Comparison of ENCODE assay signal across 8 cellular contexts in genomic region chr11:88175707-88176066, GRCh38. TPM values are rescaled to one million over a fixed set of nuclear protein-coding genes. Genes with fewer than 3 reads are reported as not detected.
DNase-seq lines count a peak whose midpoint lies in the region; ATAC-seq, FAIRE-seq and TF ChIP-seq lines count a peak whose summit lies in the region.

No MANE protein-coding gene starts in this region.

- no peak for FAIRE-seq in RCC 7860 (lab: Jason Lieb, UNC)

- H3K9me3 ChIP-seq in heart right ventricle = no peaks in the 10 kb centered on the region
- no peaks in the 10 kb centered on the region for H3K9me3 ChIP-seq in testis

- intact Hi-C loops in heart right ventricle (cut with DNase I) (loop anchor here in 1 of 10 donors (5.0 kb wide), 1 partner anchor 808 kb away; no protein-coding TSS in a partner anchor), testis (cut with DNase I; ENCODE audit: low total_unique reads) (no loop called here)

- POLR2A ChIA-PET in activated CD4-positive, alpha-beta T cell treated with anti-CD3 and anti-CD28 coated beads, Interleukin-2, amount 10 ng/mL, durations not matched to agents 7 days and 5 days (lab: Charles Lee) = no interaction called here

- peak in 3 of 8 donors; percentile 31 to 35 (median 32) for ATAC-seq in heart right ventricle
- ATAC-seq in HG03039 (IDR thresholded peaks at IDR 0.05; ENCODE audit: unreplicated experiment) = no peak

- H3K4me1 ChIP-seq in heart right ventricle (peaks cover 0 to 20% (median 9%) of the 10 kb centered on the region in 9 donors), testis (no peaks in the 10 kb centered on the region)

- CTCF ChIA-PET in activated CD4-positive, alpha-beta T cell treated with anti-CD3 and anti-CD28 coated beads, Interleukin-2, amount 10 ng/mL, durations not matched to agents 7 days and 5 days (lab: Charles Lee) = interaction anchor here (0.6 to 2.8 kb wide), 3 partner anchors 9 to 125 kb away, joined by 3 to 11 read pairs (median 3); no protein-coding TSS in a partner anchor

- H3K36me3 ChIP-seq in heart right ventricle = no peaks in the 10 kb centered on the region
- no peaks in the 10 kb centered on the region for H3K36me3 ChIP-seq in testis (ENCODE audit: low read depth, missing control alignments)

- TF ChIP-seq POLR2A in testis (IDR thresholded peaks at IDR 0.05) = no peak

- H3K27me3 ChIP-seq in heart right ventricle = peaks cover 0 to 10% (median 0%) of the 10 kb centered on the region in 7 donors
- no peaks in the 10 kb centered on the region for H3K27me3 ChIP-seq in testis

- H3K4me3 Mint-ChIP-seq in activated CD4-positive, alpha-beta T cell treated with anti-CD3 and anti-CD28 coated beads, Interleukin-2, amount 10 ng/mL, durations not matched to agents 7 days and 5 days = no peak overlapping the region

- no peaks in the 10 kb centered on the region for H3K9me3 Mint-ChIP-seq in activated CD4-positive, alpha-beta T cell treated with anti-CD3 and anti-CD28 coated beads, Interleukin-2, amount 10 ng/mL, durations not matched to agents 7 days and 5 days

- H3K4me3 ChIP-seq in heart right ventricle = peak overlapping the region in 6 of 10 donors; percentile 51 to 56 (median 54)
- peak overlapping the region; percentile 49 to 63 for H3K4me3 ChIP-seq in testis

- no peaks in the 10 kb centered on the region for H3K27me3 Mint-ChIP-seq in activated CD4-positive, alpha-beta T cell treated with anti-CD3 and anti-CD28 coated beads, Interleukin-2, amount 10 ng/mL, durations not matched to agents 7 days and 5 days

- peak overlapping the region; percentile 67 for H3K27ac Mint-ChIP-seq in activated CD4-positive, alpha-beta T cell treated with anti-CD3 and anti-CD28 coated beads, Interleukin-2, amount 10 ng/mL, durations not matched to agents 7 days and 5 days

- peaks cover 49% of the 10 kb centered on the region for H3K4me1 Mint-ChIP-seq in activated CD4-positive, alpha-beta T cell treated with anti-CD3 and anti-CD28 coated beads, Interleukin-2, amount 10 ng/mL, durations not matched to agents 7 days and 5 days

- 30 to 36% methylated on average over 7 of the region's 7 CpGs for WGBS in heart right ventricle, 2 donors
- WGBS in testis, 2 donors = 14 to 20% methylated on average over 7 of the region's 7 CpGs

- no peak for TF ChIP-seq CTCF in heart right ventricle (IDR thresholded peaks at IDR 0.05)
- TF ChIP-seq CTCF in testis (IDR thresholded peaks at IDR 0.05) = no peak

- no peak overlapping the region for H3K27ac ChIP-seq in heart right ventricle
- H3K27ac ChIP-seq in testis = peak overlapping the region in 1 of 2 donors; percentile 17

- DNase-seq in activated CD4-positive, alpha-beta T cell treated with anti-CD3 and anti-CD28 coated beads, Interleukin-2, amount 10 ng/mL, durations not matched to agents 7 days and 5 days = no peak
- DNase-seq in activated CD4-positive, alpha-beta T cell treated with anti-CD3 and anti-CD28 coated beads for 1 hour = no peak
- DNase-seq in RPMI7951 (ENCODE audit: low read depth) (peak; percentile 30), heart right ventricle (no peak), testis (peak; percentile 20), RCC 7860 (ENCODE audit: low spot score) (no peak)
- no peak for DNase-seq in central memory CD4-positive, alpha-beta T cell

- no peaks in the 10 kb centered on the region for H3K36me3 Mint-ChIP-seq in activated CD4-positive, alpha-beta T cell treated with anti-CD3 and anti-CD28 coated beads, Interleukin-2, amount 10 ng/mL, durations not matched to agents 7 days and 5 days (ENCODE audit: low read depth)

RNA-seq across cellular contexts. Expression of gene RAB38, which starts 0.4 kb away (rescaled TPM):
- total RNA-seq in activated CD4-positive, alpha-beta T cell treated with anti-CD3 and anti-CD28 coated beads, Interleukin-2, amount 10 ng/mL, durations not matched to agents 7 days and 5 days = 1 to 10 TPM; 1.6 to 1.9 TPM
- 13.5 and 17.1 TPM in 2 replicates for total RNA-seq in RPMI7951 (2014; rRNA removed; shearing (Covaris generic))
- total RNA-seq in heart right ventricle (1 to 10 TPM in 1 of 10 donors, under 1 TPM in 6, not detected in 3; 0.31 to 1.2 (median 0.44) TPM), testis (1 to 10 TPM; 3.9 to 5.9 TPM)
- polyA plus RNA-seq in heart right ventricle (1 to 10 TPM in 1 of 2 donors, under 1 TPM in 1; 0.37 to 1.6 TPM), testis (ENCODE audit: insufficient read depth, low read depth, low replicate concordance) (5.5 TPM)

Comparison
In these comparisons a context has a peak if more than half of its experiments do, and no peak if none do; other contexts are left out.
1. DNase-seq: peak in RPMI7951 (single experiment) and testis (single experiment); none in activated CD4-positive, alpha-beta T cell treated with anti-CD3 and anti-CD28 coated beads, Interleukin-2, amount 10 ng/mL, durations not matched to agents 7 days and 5 days (single experiment), activated CD4-positive, alpha-beta T cell treated with anti-CD3 and anti-CD28 coated beads for 1 hour (single experiment), heart right ventricle (0 of 2), RCC 7860 (single experiment) and central memory CD4-positive, alpha-beta T cell (single experiment).